In the genomic region with DNA sequence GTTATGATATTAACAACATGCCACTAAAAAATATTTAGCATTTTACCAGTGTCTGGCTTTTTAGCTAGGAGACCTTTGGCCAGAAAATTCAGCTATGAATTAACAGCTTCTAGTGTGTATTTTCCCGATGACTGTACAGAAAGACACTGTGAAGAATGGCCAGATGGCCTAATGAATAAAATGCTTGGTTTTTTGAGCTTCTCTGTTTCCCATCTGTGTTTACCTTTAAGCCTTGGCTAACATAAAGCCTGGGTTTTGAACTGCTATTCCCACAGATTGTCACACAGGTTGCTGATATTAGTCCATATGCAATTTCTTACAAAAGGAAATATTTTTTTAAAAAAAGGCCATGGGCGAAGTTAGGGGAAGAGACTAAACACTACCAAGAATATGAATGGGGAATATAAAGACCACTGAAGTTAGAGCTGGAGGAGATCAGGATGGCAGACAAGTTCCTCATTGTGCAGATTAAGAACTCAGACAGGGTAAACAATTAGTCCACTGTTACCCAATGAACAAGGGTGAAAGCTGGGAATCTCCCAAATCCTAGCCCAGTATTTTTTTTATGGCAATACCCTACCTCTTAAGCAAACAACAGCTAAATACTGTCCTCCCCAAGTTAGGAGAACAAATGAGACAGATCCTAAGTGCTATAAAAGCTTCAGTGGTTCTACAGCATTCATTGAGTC, we compare ENCODE assay signal across 21 cellular contexts.
"Had no signal": no experiment of that assay in that cellular context is flagged by ENCODE, and none has a peak within 500 bp of the region (broad histone marks: within the 10 kb centered on the region; RNA-seq: fewer than 3 reads in every experiment).

No MANE protein-coding gene starts in this region.

- ATAC-seq: activated CD8-positive, alpha-beta memory T cell treated with anti-CD3 and anti-CD28 coated beads, Interleukin-2, amount 10 ng/mL, durations not matched to agents 7 days and 5 days; gastroesophageal sphincter; right cardiac atrium; stimulated activated naive B cell treated with anti-CD40 and anti-IgM and Interleukin-4, amounts not matched to agents 10 μg/mL and 1 μg/mL and 100 μg/mL, for 72 hours had no signal

- H3K4me1 ChIP-seq: gastroesophageal sphincter, prostate gland, uterus had no signal

- DNase-seq: activated CD4-positive, alpha-beta memory T cell treated with anti-CD3 and anti-CD28 coated beads for 36 hours; activated CD4-positive, alpha-beta T cell treated with anti-CD3 and anti-CD28 coated beads for 1 hour; activated CD8-positive, alpha-beta memory T cell treated with anti-CD3 and anti-CD28 coated beads, Interleukin-2, amount 10 ng/mL, durations not matched to agents 7 days and 5 days; activated naive CD4-positive, alpha-beta T cell treated with anti-CD3 and anti-CD28 coated beads, Interleukin-2, amount 10 ng/mL, durations not matched to agents 7 days and 5 days; activated T-cell treated with anti-CD3 and anti-CD28 coated beads, Interleukin-2, amount 50 U/mL, for 1 hour; endodermal cell; erythroblast; islet precursor cell; nephron progenitor cell; occipital lobe; right cardiac atrium; stimulated activated CD4-positive, alpha-beta T cell treated with anti-CD3 and anti-CD28 coated beads, Interleukin-15, amount 100 ng/mL, for 24 hours; stimulated activated CD4-positive, alpha-beta T cell treated with anti-CD3 and anti-CD28 coated beads, Interleukin-4, amount 100 ng/mL, for 1 hour; stimulated activated naive B cell treated with anti-CD40 and anti-IgM and Interleukin-4, amounts not matched to agents 10 μg/mL and 1 μg/mL and 100 μg/mL, for 72 hours; tibial artery; uterus had no signal

- H3K36me3 ChIP-seq: cardiac muscle cell, gastroesophageal sphincter, prostate gland, tibial artery, uterus had no signal

- H3K27ac ChIP-seq: cardiac muscle cell, gastroesophageal sphincter, prostate gland, skin epidermis, tibial artery, uterus had no signal

- H3K9me3 ChIP-seq: gastroesophageal sphincter, prostate gland, tibial artery, uterus had no signal

- H3K4me3 ChIP-seq: cardiac muscle cell, gastroesophageal sphincter, lung, prostate gland, skin epidermis, tibial artery, uterus had no signal

- H3K27me3 ChIP-seq: cardiac muscle cell, gastroesophageal sphincter, tibial artery, uterus had no signal
